ENCODE assay signal across 8 cellular contexts in the genomic region with DNA sequence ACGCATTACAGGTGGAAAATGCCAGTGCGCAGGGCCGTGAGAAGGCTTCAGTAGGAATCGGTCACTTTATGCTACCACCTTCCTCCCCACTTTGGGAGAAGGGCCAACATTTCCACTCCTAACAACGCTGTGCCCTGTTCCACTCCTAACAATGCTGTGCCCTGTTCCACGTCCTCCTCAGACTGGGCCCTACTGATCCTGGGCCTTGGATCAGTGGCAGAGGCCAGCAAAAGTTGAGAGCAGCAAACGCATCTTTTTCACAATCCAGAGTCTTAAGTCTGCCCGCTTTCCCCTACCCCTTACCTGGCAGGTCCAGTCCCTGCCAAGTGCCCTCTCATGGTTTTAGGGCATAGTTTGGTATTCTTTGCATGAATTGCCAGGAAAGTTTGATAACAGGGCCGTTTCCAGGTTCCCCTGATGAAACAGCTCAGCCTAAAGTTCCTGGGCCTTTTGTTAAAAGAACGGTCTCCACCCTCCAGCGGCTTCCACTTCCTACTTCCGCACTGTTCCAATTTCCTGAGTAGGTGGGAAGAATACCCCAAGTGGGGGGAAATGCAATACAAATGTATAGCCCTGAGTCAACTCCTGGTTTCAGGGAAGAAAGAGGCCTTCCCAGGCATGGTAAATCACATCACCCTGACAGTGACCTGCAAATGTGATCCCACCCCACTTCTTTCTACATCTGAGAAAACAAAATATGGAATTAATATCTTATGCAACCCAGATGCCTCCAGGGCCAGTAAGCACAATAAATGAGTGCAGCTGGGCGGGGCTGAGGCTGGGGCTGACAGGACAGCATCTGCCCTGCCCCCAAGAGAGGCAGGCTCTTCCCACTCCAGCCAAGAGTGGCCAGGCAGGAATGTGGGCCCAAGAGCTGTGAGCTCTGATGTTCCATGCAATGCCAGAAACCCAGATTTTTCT. TPM values are rescaled to one million over a fixed set of nuclear protein-coding genes. Genes with fewer than 3 reads are reported as not detected.
DNase-seq lines count a peak whose midpoint lies in the region; ATAC-seq and TF ChIP-seq lines count a peak whose summit lies in the region.

No MANE protein-coding gene starts in this region.

- no peaks in the 10 kb centered on the region for H3K9me3 Mint-ChIP-seq in naive B cell

- peak; percentile 40 for DNase-seq in CD1c-positive myeloid dendritic cell (ENCODE audit: extremely low spot score)
- peak; percentile 99 for DNase-seq in fibroblast of gingiva (ENCODE audit: low read depth)
- no peak for DNase-seq in naive B cell
- no peak for DNase-seq in activated effector memory CD4-positive, alpha-beta T cell treated with anti-CD3 and anti-CD28 coated beads, Interleukin-2, amount 50 U/mL, for 16 hours
- DNase-seq in KBM-7: no peak
- DNase-seq in NK-92 (lab: John Stamatoyannopoulos, UW; ENCODE audit: unreplicated experiment): no peak

- H3K4me3 Mint-ChIP-seq in naive B cell: no peak overlapping the region

- peak overlapping the region in 5 of 6 donors; percentile 24 to 81 (median 80) for H3K27ac Mint-ChIP-seq in naive B cell

- in situ Hi-C loops in KBM-7 (cut with MboI; ENCODE audit: low pct_unique_long_range_greater_than_20kb, low sequenced_read_pairs): no loop called here

- H3K4me1 Mint-ChIP-seq in naive B cell: peaks cover 32 to 48% (median 45%) of the 10 kb centered on the region in 3 donors

- H3K36me3 Mint-ChIP-seq in naive B cell: peaks cover 10 to 25% of the 10 kb centered on the region in 2 donors

- no peaks in the 10 kb centered on the region for H3K27me3 Mint-ChIP-seq in naive B cell

- ATAC-seq in naive B cell (ENCODE audit: low read depth in 2 of 2): no peak
- no peak for ATAC-seq in HG03039 (IDR thresholded peaks at IDR 0.05; ENCODE audit: unreplicated experiment)

TF ChIP-seq in PFSK-1, 5 proteins besides CTCF, POLR2A, EP300 and RAD21:
- TF ChIP-seq SIN3A (IDR thresholded peaks at IDR 0.05; ENCODE audit: borderline replicate concordance, insufficient read depth, low read length): peak; percentile 69; the same call in 1 of the 2 replicates
- TF ChIP-seq FOXP2 (optimal IDR thresholded peaks at IDR 0.05; ENCODE audit: borderline replicate concordance, extremely low read depth, extremely low read length, insufficient read depth): peak; percentile 88
- peak; percentile 37; the same call in 1 of the 2 replicates for TF ChIP-seq TAF1 (IDR thresholded peaks at IDR 0.05; ENCODE audit: borderline replicate concordance, insufficient read depth, low read length)
- TF ChIP-seq, protein P1, sequence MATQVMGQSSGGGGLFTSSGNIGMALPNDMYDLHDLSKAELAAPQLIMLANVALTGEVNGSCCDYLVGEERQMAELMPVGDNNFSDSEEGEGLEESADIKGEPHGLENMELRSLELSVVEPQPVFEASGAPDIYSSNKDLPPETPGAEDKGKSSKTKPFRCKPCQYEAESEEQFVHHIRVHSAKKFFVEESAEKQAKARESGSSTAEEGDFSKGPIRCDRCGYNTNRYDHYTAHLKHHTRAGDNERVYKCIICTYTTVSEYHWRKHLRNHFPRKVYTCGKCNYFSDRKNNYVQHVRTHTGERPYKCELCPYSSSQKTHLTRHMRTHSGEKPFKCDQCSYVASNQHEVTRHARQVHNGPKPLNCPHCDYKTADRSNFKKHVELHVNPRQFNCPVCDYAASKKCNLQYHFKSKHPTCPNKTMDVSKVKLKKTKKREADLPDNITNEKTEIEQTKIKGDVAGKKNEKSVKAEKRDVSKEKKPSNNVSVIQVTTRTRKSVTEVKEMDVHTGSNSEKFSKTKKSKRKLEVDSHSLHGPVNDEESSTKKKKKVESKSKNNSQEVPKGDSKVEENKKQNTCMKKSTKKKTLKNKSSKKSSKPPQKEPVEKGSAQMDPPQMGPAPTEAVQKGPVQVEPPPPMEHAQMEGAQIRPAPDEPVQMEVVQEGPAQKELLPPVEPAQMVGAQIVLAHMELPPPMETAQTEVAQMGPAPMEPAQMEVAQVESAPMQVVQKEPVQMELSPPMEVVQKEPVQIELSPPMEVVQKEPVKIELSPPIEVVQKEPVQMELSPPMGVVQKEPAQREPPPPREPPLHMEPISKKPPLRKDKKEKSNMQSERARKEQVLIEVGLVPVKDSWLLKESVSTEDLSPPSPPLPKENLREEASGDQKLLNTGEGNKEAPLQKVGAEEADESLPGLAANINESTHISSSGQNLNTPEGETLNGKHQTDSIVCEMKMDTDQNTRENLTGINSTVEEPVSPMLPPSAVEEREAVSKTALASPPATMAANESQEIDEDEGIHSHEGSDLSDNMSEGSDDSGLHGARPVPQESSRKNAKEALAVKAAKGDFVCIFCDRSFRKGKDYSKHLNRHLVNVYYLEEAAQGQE (IDR thresholded peaks at IDR 0.05; ENCODE audit: insufficient read depth in 1 of 2, low read depth in 2 of 2, low read length in 2 of 2): peak in 1 of 2 experiments; percentile 34; a peak in 1 of 4 replicates
- TF ChIP-seq POLR2AphosphoS5 (IDR thresholded peaks at IDR 0.05; ENCODE audit: low read depth, low read length): no peak

RNA-seq across cellular contexts. Expression of a gene that starts 15.0 kb away (rescaled TPM):
- 35.6 TPM for polyA plus RNA-seq in PFSK-1 (2012; ENCODE audit: insufficient read length, low read depth)
- 10 to 100 TPM; 15.6 to 19.8 (median 17.1) TPM for polyA plus RNA-seq in naive B cell (ENCODE audit: low read depth in 6 of 6)

RNA-seq across cellular contexts. Expression of a gene that starts 15.3 kb away (rescaled TPM):
- polyA plus RNA-seq in PFSK-1 (2012; ENCODE audit: insufficient read length, low read depth): 13.1 TPM
- 10 to 100 TPM; 19.8 to 30.1 (median 24.4) TPM for polyA plus RNA-seq in naive B cell (ENCODE audit: low read depth in 6 of 6)

Comparison
In these comparisons a context has a peak if more than half of its experiments do, and no peak if none do; other contexts are left out.
1. DNase-seq: peak in CD1c-positive myeloid dendritic cell (single experiment) and fibroblast of gingiva (single experiment); none in naive B cell (single experiment), activated effector memory CD4-positive, alpha-beta T cell treated with anti-CD3 and anti-CD28 coated beads, Interleukin-2, amount 50 U/mL, for 16 hours (single experiment), KBM-7 (single experiment) and NK-92 (single experiment).